38 cellular contexts compared by ENCODE assay signal in genomic region chr10:80118669-80119068, GRCh38. TPM values are rescaled to one million over a fixed set of nuclear protein-coding genes. Genes with fewer than 3 reads are reported as not detected.
"Had no signal": no experiment of that assay in that cellular context is flagged by ENCODE, and none has a peak within 500 bp of the region (broad histone marks: within the 10 kb centered on the region; RNA-seq: fewer than 3 reads in every experiment).

No MANE protein-coding gene starts in this region.

- H3K4me2 ChIP-seq: KMS-11 had no signal

- H3K4me3 ChIP-seq: MG63 had no signal

- H3K9ac ChIP-seq: KMS-11 had no signal

- H3K27me3 ChIP-seq: MG63 had no signal

- H3K9me3 ChIP-seq: MG63 had no signal

- DNase-seq: Karpas-422, Kasumi-1, MG63, MM.1S, MV-4-11, NCI-H1048, NCI-H1092, NCI-H1092 treated with DMSO at 0.1 percent for 48 hours, NCI-H1105, NCI-H1105 treated with DMSO at 0.1 percent for 48 hours, NCI-H1417, NCI-H1417 treated with DMSO at 0.1 percent for 48 hours, NCI-H1436, NCI-H1436 treated with DMSO at 0.1 percent for 48 hours, NCI-H146, NCI-H1694, NCI-H1694 treated with DMSO at 0.1 percent for 48 hours, NCI-H187, NCI-H187 treated with DMSO at 0.1 percent for 48 hours, NCI-H1930, NCI-H2029, NCI-H2029 treated with DMSO at 0.1 percent for 48 hours, NCI-H2081, NCI-H2081 treated with DMSO at 0.1 percent for 48 hours, NCI-H2107, NCI-H2171, NCI-H2171 treated with DMSO at 0.1 percent for 48 hours, NCI-H2227 treated with DMSO at 0.1 percent for 48 hours, NCI-H226, NCI-H345, NCI-H446, NCI-H446 treated with DMSO at 0.1 percent for 48 hours, NCI-H510A, NCI-H510A treated with DMSO at 0.1 percent for 48 hours had no signal

- H3K27ac ChIP-seq: KMS-11 had no signal

- H3K36me3 ChIP-seq: MG63 had no signal

RNA-seq across cellular contexts. Expression of gene PLAC9, which starts 13.9 kb away (rescaled TPM):
- total RNA-seq: LHCN-M2, M059J, NCI-H460 had no signal
